In genomic region chr11:55867354-55867753, GRCh38 we compare ENCODE assay signal across 1 cellular context.
TF ChIP-seq lines count a peak whose summit lies in the region.

No MANE protein-coding gene starts in this region.

TF ChIP-seq in GM12878, 131 proteins besides CTCF, POLR2A, EP300 and RAD21:
- peak; percentile 41 to 54; a peak in 2 of 4 replicates for TF ChIP-seq BHLHE40 (IDR thresholded peaks at IDR 0.05; ENCODE audit: borderline replicate concordance in 1 of 2, low read depth in 2 of 2, low read length in 1 of 2)
- TF ChIP-seq MTA2 (IDR thresholded peaks at IDR 0.05; ENCODE audit: low read depth) = 0 out of 2 replicates have a peak, but pooled peaks have one; percentile 13
- peak; percentile 78 for TF ChIP-seq MEF2B (IDR thresholded peaks at IDR 0.05; ENCODE audit: partially characterized antibody, poor library complexity, severe bottlenecking)
